In genomic region chr14:85466678-85467077, GRCh38 we compare ENCODE assay signal across 20 cellular contexts.
A peak's percentile ranks its signal among the peaks of the same experiment; 100 is the strongest.
DNase-seq lines count a peak whose midpoint lies in the region; ATAC-seq and TF ChIP-seq lines count a peak whose summit lies in the region.
"Had no signal": no experiment of that assay in that cellular context is flagged by ENCODE, and none has a peak within 500 bp of the region (broad histone marks: within the 10 kb centered on the region; RNA-seq: fewer than 3 reads in every experiment).

No MANE protein-coding gene starts in this region.

- no peak overlapping the region for H3K4me3 ChIP-seq in fibroblast of the aortic adventitia (ENCODE audit: low read depth, low read length)
- H3K4me3 ChIP-seq: A549, PC-9 had no signal

- DNase-seq in EH (ENCODE audit: low read depth) (peak; percentile 21), HT1080 (ENCODE audit: low read depth) (peak; percentile 40), fibroblast of the aortic adventitia (ENCODE audit: low read depth) (peak; percentile 47), hepatic stellate cell (ENCODE audit: low spot score) (no peak), RWPE1 (ENCODE audit: low spot score) (no peak), LoVo (ENCODE audit: low spot score) (no peak)
- DNase-seq: COR-L47, DMS153, GDM1, KG1, NCI-H1105 treated with DMSO at 0.1 percent for 48 hours, NCI-H187, NCI-H446 treated with DMSO at 0.1 percent for 48 hours, NCI-H748 treated with DMSO at 0.1 percent for 48 hours, PC-9, SHP77 had no signal

- POLR2A ChIA-PET in RWPE1 (lab: Yijun Ruan, JAX; ENCODE audit: low non-redundant PET): no interaction called here

- no peak for TF ChIP-seq CTCF in fibroblast of the aortic adventitia (IDR thresholded peaks at IDR 0.05; ENCODE audit: insufficient read depth, low read length)
- TF ChIP-seq CTCF in RWPE1 (conservative IDR thresholded peaks at IDR 0.05; ENCODE audit: low read depth): no peak

- no peak overlapping the region for H3K27ac ChIP-seq in RWPE1
- H3K27ac ChIP-seq: C4-2B, PC-9 had no signal

- peak; percentile 42; the same call in 1 of the 3 replicates for ATAC-seq in SK-N-SH treated with all-trans-retinoic acid at 6 μM for 48 hours
- no peak for ATAC-seq in GM18870 (IDR thresholded peaks at IDR 0.05; ENCODE audit: unreplicated experiment)

- CTCF ChIA-PET in RWPE1 (lab: Yijun Ruan, JAX): interaction anchor here (0.6 kb wide), 1 partner anchor 21 kb away, joined by 3 read pairs; no protein-coding TSS in a partner anchor

TF ChIP-seq in SK-N-SH treated with all-trans-retinoic acid at 6 μM for 48 hours, 23 proteins besides CTCF, POLR2A, EP300 and RAD21:
- TF ChIP-seq PPARA (CRISPR knock-in tag; IDR thresholded peaks at IDR 0.05; ENCODE audit: borderline replicate concordance) (no peak), TSHZ2 (CRISPR knock-in tag; IDR thresholded peaks at IDR 0.05) (no peak), OSR1 (CRISPR knock-in tag; IDR thresholded peaks at IDR 0.05) (no peak), CREB5 (CRISPR knock-in tag; IDR thresholded peaks at IDR 0.05; ENCODE audit: low read depth) (no peak), GLIS3 (CRISPR knock-in tag; IDR thresholded peaks at IDR 0.05) (no peak), SNAI2 (CRISPR knock-in tag; IDR thresholded peaks at IDR 0.05) (no peak), TOX (CRISPR knock-in tag; IDR thresholded peaks at IDR 0.05; ENCODE audit: borderline replicate concordance) (no peak), ZC3H10 (CRISPR knock-in tag; IDR thresholded peaks at IDR 0.05) (no peak), ESRRG (CRISPR knock-in tag; IDR thresholded peaks at IDR 0.05) (no peak), TCF4 (CRISPR knock-in tag; IDR thresholded peaks at IDR 0.05; ENCODE audit: borderline replicate concordance) (no peak), ZNF70 (CRISPR knock-in tag; IDR thresholded peaks at IDR 0.05) (no peak), CSDC2 (CRISPR knock-in tag; IDR thresholded peaks at IDR 0.05) (no peak), ZNF565 (CRISPR knock-in tag; conservative IDR thresholded peaks at IDR 0.05; ENCODE audit: low read depth) (no peak), ISL1 (CRISPR knock-in tag; IDR thresholded peaks at IDR 0.05) (no peak), ZFP3 (CRISPR knock-in tag; IDR thresholded peaks at IDR 0.05) (no peak)
- TF ChIP-seq, protein P1, sequence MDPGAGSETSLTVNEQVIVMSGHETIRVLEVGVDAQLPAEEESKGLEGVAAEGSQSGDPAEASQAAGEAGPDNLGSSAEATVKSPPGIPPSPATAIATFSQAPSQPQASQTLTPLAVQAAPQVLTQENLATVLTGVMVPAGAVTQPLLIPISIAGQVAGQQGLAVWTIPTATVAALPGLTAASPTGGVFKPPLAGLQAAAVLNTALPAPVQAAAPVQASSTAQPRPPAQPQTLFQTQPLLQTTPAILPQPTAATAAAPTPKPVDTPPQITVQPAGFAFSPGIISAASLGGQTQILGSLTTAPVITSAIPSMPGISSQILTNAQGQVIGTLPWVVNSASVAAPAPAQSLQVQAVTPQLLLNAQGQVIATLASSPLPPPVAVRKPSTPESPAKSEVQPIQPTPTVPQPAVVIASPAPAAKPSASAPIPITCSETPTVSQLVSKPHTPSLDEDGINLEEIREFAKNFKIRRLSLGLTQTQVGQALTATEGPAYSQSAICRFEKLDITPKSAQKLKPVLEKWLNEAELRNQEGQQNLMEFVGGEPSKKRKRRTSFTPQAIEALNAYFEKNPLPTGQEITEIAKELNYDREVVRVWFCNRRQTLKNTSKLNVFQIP (CRISPR knock-in tag; IDR thresholded peaks at IDR 0.05; ENCODE audit: borderline replicate concordance, low read depth): no peak
- TF ChIP-seq, protein P2, sequence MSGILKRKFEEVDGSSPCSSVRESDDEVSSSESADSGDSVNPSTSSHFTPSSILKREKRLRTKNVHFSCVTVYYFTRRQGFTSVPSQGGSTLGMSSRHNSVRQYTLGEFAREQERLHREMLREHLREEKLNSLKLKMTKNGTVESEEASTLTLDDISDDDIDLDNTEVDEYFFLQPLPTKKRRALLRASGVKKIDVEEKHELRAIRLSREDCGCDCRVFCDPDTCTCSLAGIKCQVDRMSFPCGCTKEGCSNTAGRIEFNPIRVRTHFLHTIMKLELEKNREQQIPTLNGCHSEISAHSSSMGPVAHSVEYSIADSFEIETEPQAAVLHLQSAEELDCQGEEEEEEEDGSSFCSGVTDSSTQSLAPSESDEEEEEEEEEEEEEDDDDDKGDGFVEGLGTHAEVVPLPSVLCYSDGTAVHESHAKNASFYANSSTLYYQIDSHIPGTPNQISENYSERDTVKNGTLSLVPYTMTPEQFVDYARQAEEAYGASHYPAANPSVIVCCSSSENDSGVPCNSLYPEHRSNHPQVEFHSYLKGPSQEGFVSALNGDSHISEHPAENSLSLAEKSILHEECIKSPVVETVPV (CRISPR knock-in tag; IDR thresholded peaks at IDR 0.05): no peak

Comparison
In these comparisons a context has a peak if more than half of its experiments do, and no peak if none do; other contexts are left out.
1. DNase-seq: peak in EH (single experiment), HT1080 (single experiment) and fibroblast of the aortic adventitia (single experiment); none in hepatic stellate cell (single experiment), RWPE1 (single experiment) and LoVo (single experiment).